ENCODE assay signal across 1 cellular context in genomic region chr1:204319027-204319426, GRCh38.
TF ChIP-seq lines count a peak whose summit lies in the region.

No MANE protein-coding gene starts in this region.

TF ChIP-seq in IMR-90, 13 proteins besides CTCF, POLR2A, EP300 and RAD21:
- no peak for TF ChIP-seq ELK1 (IDR thresholded peaks at IDR 0.05; ENCODE audit: borderline replicate concordance, low read depth, low read length)
